Comparison of ENCODE assay signal across 1 cellular context in the genomic region with DNA sequence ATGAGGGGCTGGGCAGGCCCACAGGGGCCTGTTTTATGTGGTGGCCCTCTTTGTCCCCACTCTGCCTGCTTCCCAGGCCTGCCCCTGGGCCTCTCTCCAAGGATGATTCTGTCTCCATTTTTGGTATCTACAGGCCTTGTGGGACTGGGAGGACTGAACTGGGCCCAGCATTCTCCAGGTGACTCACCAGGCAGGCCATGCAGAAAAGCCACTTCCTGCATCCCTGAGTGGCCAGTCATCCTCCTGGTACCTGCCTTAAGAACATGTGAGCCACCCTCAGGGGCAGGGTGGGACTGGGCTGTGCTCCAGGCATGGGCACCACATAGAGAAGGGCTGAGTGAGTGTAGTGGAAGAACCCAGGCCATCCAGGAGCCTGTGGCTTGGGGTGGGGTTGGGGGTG.
TF ChIP-seq lines count a peak whose summit lies in the region.

No MANE protein-coding gene starts in this region.

TF ChIP-seq in H1, 55 proteins besides CTCF, POLR2A, EP300 and RAD21 (continued from another document):
- TF ChIP-seq, protein P1, sequence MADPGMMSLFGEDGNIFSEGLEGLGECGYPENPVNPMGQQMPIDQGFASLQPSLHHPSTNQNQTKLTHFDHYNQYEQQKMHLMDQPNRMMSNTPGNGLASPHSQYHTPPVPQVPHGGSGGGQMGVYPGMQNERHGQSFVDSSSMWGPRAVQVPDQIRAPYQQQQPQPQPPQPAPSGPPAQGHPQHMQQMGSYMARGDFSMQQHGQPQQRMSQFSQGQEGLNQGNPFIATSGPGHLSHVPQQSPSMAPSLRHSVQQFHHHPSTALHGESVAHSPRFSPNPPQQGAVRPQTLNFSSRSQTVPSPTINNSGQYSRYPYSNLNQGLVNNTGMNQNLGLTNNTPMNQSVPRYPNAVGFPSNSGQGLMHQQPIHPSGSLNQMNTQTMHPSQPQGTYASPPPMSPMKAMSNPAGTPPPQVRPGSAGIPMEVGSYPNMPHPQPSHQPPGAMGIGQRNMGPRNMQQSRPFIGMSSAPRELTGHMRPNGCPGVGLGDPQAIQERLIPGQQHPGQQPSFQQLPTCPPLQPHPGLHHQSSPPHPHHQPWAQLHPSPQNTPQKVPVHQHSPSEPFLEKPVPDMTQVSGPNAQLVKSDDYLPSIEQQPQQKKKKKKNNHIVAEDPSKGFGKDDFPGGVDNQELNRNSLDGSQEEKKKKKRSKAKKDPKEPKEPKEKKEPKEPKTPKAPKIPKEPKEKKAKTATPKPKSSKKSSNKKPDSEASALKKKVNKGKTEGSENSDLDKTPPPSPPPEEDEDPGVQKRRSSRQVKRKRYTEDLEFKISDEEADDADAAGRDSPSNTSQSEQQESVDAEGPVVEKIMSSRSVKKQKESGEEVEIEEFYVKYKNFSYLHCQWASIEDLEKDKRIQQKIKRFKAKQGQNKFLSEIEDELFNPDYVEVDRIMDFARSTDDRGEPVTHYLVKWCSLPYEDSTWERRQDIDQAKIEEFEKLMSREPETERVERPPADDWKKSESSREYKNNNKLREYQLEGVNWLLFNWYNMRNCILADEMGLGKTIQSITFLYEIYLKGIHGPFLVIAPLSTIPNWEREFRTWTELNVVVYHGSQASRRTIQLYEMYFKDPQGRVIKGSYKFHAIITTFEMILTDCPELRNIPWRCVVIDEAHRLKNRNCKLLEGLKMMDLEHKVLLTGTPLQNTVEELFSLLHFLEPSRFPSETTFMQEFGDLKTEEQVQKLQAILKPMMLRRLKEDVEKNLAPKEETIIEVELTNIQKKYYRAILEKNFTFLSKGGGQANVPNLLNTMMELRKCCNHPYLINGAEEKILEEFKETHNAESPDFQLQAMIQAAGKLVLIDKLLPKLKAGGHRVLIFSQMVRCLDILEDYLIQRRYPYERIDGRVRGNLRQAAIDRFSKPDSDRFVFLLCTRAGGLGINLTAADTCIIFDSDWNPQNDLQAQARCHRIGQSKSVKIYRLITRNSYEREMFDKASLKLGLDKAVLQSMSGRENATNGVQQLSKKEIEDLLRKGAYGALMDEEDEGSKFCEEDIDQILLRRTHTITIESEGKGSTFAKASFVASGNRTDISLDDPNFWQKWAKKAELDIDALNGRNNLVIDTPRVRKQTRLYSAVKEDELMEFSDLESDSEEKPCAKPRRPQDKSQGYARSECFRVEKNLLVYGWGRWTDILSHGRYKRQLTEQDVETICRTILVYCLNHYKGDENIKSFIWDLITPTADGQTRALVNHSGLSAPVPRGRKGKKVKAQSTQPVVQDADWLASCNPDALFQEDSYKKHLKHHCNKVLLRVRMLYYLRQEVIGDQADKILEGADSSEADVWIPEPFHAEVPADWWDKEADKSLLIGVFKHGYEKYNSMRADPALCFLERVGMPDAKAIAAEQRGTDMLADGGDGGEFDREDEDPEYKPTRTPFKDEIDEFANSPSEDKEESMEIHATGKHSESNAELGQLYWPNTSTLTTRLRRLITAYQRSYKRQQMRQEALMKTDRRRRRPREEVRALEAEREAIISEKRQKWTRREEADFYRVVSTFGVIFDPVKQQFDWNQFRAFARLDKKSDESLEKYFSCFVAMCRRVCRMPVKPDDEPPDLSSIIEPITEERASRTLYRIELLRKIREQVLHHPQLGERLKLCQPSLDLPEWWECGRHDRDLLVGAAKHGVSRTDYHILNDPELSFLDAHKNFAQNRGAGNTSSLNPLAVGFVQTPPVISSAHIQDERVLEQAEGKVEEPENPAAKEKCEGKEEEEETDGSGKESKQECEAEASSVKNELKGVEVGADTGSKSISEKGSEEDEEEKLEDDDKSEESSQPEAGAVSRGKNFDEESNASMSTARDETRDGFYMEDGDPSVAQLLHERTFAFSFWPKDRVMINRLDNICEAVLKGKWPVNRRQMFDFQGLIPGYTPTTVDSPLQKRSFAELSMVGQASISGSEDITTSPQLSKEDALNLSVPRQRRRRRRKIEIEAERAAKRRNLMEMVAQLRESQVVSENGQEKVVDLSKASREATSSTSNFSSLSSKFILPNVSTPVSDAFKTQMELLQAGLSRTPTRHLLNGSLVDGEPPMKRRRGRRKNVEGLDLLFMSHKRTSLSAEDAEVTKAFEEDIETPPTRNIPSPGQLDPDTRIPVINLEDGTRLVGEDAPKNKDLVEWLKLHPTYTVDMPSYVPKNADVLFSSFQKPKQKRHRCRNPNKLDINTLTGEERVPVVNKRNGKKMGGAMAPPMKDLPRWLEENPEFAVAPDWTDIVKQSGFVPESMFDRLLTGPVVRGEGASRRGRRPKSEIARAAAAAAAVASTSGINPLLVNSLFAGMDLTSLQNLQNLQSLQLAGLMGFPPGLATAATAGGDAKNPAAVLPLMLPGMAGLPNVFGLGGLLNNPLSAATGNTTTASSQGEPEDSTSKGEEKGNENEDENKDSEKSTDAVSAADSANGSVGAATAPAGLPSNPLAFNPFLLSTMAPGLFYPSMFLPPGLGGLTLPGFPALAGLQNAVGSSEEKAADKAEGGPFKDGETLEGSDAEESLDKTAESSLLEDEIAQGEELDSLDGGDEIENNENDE (IDR thresholded peaks at IDR 0.05; ENCODE audit: insufficient replicate concordance, low read length): no peak
- TF ChIP-seq KDM4A (IDR thresholded peaks at IDR 0.05; ENCODE audit: low read depth, low read length, severe bottlenecking): no peak
- no peak for TF ChIP-seq EGR1 (IDR thresholded peaks at IDR 0.05; ENCODE audit: borderline replicate concordance, low read depth, low read length)
